ENCODE assay signal across 8 cellular contexts in genomic region chr22:36385491-36386350, GRCh38. TPM values are rescaled to one million over a fixed set of nuclear protein-coding genes. Genes with fewer than 3 reads are reported as not detected.
A peak's percentile ranks its signal among the peaks of the same experiment; 100 is the strongest.
DNase-seq lines count a peak whose midpoint lies in the region; ATAC-seq and TF ChIP-seq lines count a peak whose summit lies in the region.

No MANE protein-coding gene starts in this region.

- CTCF ChIA-PET in CD8-positive, alpha-beta T cell (lab: Charles Lee): interaction anchor here (0.7 to 3.9 kb wide), 23 partner anchors 8 to 84 kb away, joined by 3 to 29 read pairs (median 4); no protein-coding TSS in a partner anchor

- peaks cover 44% of the 10 kb centered on the region for H3K4me1 ChIP-seq in CD8-positive, alpha-beta T cell (ENCODE audit: insufficient read depth, low read length)
- H3K4me1 ChIP-seq in thoracic aorta (ENCODE audit: control insufficient read depth in 1 of 2, low read depth in 2 of 2): peaks cover 41 to 52% of the 10 kb centered on the region in 2 donors

- peak; percentile 13 for ATAC-seq in CD8-positive, alpha-beta T cell
- ATAC-seq in thoracic aorta (ENCODE audit: insufficient number of reproducible peaks, low FRiP score, low read depth) (no peak), HG02970 (IDR thresholded peaks at IDR 0.05; ENCODE audit: low FRiP score, unreplicated experiment) (no peak)

- H3K27me3 Mint-ChIP-seq in CD8-positive, alpha-beta T cell (ENCODE audit: low read depth): no peaks in the 10 kb centered on the region
- no peaks in the 10 kb centered on the region for H3K27me3 Mint-ChIP-seq in activated CD4-positive, alpha-beta T cell treated with anti-CD3 and anti-CD28 coated beads, Interleukin-2, amount 10 ng/mL, durations not matched to agents 24 days and 14 days

- H3K4me3 ChIP-seq in CD8-positive, alpha-beta T cell (ENCODE audit: low read depth, low read length): peak overlapping the region; percentile 94
- H3K4me3 ChIP-seq in LNCaP clone FGC (ENCODE audit: low read depth, low read length): peak overlapping the region; percentile 84
- H3K4me3 ChIP-seq in thoracic aorta: peak overlapping the region; percentile 89

- intact Hi-C loops in CD8-positive, alpha-beta T cell (cut with DNase I, micrococcal nuclease): loop anchor here (1.0 to 10.0 kb wide), 10 partner anchors 8 to 849 kb away; partner anchors contain the start of gene TXN2 (in 1 of the 2)
- intact Hi-C loops in activated CD4-positive, alpha-beta T cell treated with anti-CD3 and anti-CD28 coated beads, Interleukin-2, amount 10 ng/mL, durations not matched to agents 24 days and 14 days (cut with micrococcal nuclease): loop anchor here (1.0 to 5.0 kb wide), 5 partner anchors 8 to 837 kb away; no protein-coding TSS in a partner anchor

- H3K4me3 Mint-ChIP-seq in CD8-positive, alpha-beta T cell: peak overlapping the region; percentile 94
- H3K4me3 Mint-ChIP-seq in activated CD4-positive, alpha-beta T cell treated with anti-CD3 and anti-CD28 coated beads, Interleukin-2, amount 10 ng/mL, durations not matched to agents 24 days and 14 days: peak overlapping the region; percentile 95

- peak overlapping the region; percentile 95 for H3K27ac Mint-ChIP-seq in CD8-positive, alpha-beta T cell
- peak overlapping the region; percentile 97 for H3K27ac Mint-ChIP-seq in activated CD4-positive, alpha-beta T cell treated with anti-CD3 and anti-CD28 coated beads, Interleukin-2, amount 10 ng/mL, durations not matched to agents 24 days and 14 days

- H3K36me3 Mint-ChIP-seq in CD8-positive, alpha-beta T cell: peaks cover 40% of the 10 kb centered on the region
- peaks cover 44% of the 10 kb centered on the region for H3K36me3 Mint-ChIP-seq in activated CD4-positive, alpha-beta T cell treated with anti-CD3 and anti-CD28 coated beads, Interleukin-2, amount 10 ng/mL, durations not matched to agents 24 days and 14 days (ENCODE audit: low read depth)

- H3K27me3 ChIP-seq in CD8-positive, alpha-beta T cell (ENCODE audit: insufficient read depth, low read length): no peaks in the 10 kb centered on the region
- no peaks in the 10 kb centered on the region for H3K27me3 ChIP-seq in thoracic aorta (replicated peaks; ENCODE audit: insufficient read depth)

- no peaks in the 10 kb centered on the region for H3K36me3 ChIP-seq in CD8-positive, alpha-beta T cell (ENCODE audit: insufficient read depth, low read length)
- H3K36me3 ChIP-seq in thoracic aorta: peaks cover 6% of the 10 kb centered on the region

- H3K9me3 Mint-ChIP-seq in CD8-positive, alpha-beta T cell: no peaks in the 10 kb centered on the region
- no peaks in the 10 kb centered on the region for H3K9me3 Mint-ChIP-seq in activated CD4-positive, alpha-beta T cell treated with anti-CD3 and anti-CD28 coated beads, Interleukin-2, amount 10 ng/mL, durations not matched to agents 24 days and 14 days

- DNase-seq in CD8-positive, alpha-beta T cell: peak in 3 of 7 experiments; percentile 61 to 74 (median 73)
- DNase-seq in LNCaP clone FGC (ENCODE audit: low read depth): no peak
- peak; percentile 77 for DNase-seq in activated CD4-positive, alpha-beta T cell treated with anti-CD3 and anti-CD28 coated beads, Interleukin-2, amount 10 ng/mL, durations not matched to agents 24 days and 14 days
- peak; percentile 60 for DNase-seq in effector CD8-positive, alpha-beta T cell (lab: John Stamatoyannopoulos, UW)
- DNase-seq in myocyte (ENCODE audit: low read depth): peak; percentile 66
- DNase-seq in thoracic aorta (ENCODE audit: low spot score): peak; percentile 69
- DNase-seq in NOMO-1 treated with DMSO at 0.1 percent for 48 hours (lab: John Stamatoyannopoulos, UW; ENCODE audit: unreplicated experiment): no peak

- H3K4me1 Mint-ChIP-seq in CD8-positive, alpha-beta T cell (ENCODE audit: low read depth): peaks cover 53% of the 10 kb centered on the region
- H3K4me1 Mint-ChIP-seq in activated CD4-positive, alpha-beta T cell treated with anti-CD3 and anti-CD28 coated beads, Interleukin-2, amount 10 ng/mL, durations not matched to agents 24 days and 14 days: peaks cover 47% of the 10 kb centered on the region

- TF ChIP-seq CTCF in CD8-positive, alpha-beta T cell (IDR thresholded peaks at IDR 0.05): no peak
- TF ChIP-seq CTCF in LNCaP clone FGC (IDR thresholded peaks at IDR 0.05; ENCODE audit: control insufficient read depth, extremely low read depth, insufficient read depth): no peak
- TF ChIP-seq CTCF in thoracic aorta (IDR thresholded peaks at IDR 0.05): no peak

- POLR2A ChIA-PET in CD8-positive, alpha-beta T cell (lab: Charles Lee): interaction anchor here (0.7 to 6.5 kb wide), 28 partner anchors 9 to 96 kb away, joined by 3 to 124 read pairs (median 6); partner anchors contain the start of gene TXN2

- peak overlapping the region; percentile 79 for H3K27ac ChIP-seq in CD8-positive, alpha-beta T cell (ENCODE audit: low read depth, low read length)
- peak overlapping the region; percentile 95 to 99 for H3K27ac ChIP-seq in thoracic aorta

- H3K9me3 ChIP-seq in CD8-positive, alpha-beta T cell (ENCODE audit: low read length): no peaks in the 10 kb centered on the region
- no peaks in the 10 kb centered on the region for H3K9me3 ChIP-seq in thoracic aorta

RNA-seq across cellular contexts. Expression of gene MYH9, which starts 2.0 kb away (rescaled TPM):
- total RNA-seq in CD8-positive, alpha-beta T cell: 100 to 1,000 TPM; 703 to 757 TPM
- 625 and 633 TPM in 2 replicates for total RNA-seq in activated CD4-positive, alpha-beta T cell treated with anti-CD3 and anti-CD28 coated beads, Interleukin-2, amount 10 ng/mL, durations not matched to agents 24 days and 14 days
- total RNA-seq in myocyte: 242 and 315 TPM in 2 replicates
- 878 TPM for polyA plus RNA-seq in myocyte (2012)
- total RNA-seq in thoracic aorta: 1,000 to 10,000 TPM; 1,447 to 1,631 TPM

Comparison
In these comparisons a context has a peak if more than half of its experiments do, and no peak if none do; other contexts are left out.
1. DNase-seq: peak in activated CD4-positive, alpha-beta T cell treated with anti-CD3 and anti-CD28 coated beads, Interleukin-2, amount 10 ng/mL, durations not matched to agents 24 days and 14 days (single experiment), effector CD8-positive, alpha-beta T cell (single experiment), myocyte (single experiment) and thoracic aorta (single experiment); none in LNCaP clone FGC (single experiment) and NOMO-1 treated with DMSO at 0.1 percent for 48 hours (single experiment).
2. Peak in every context shown above with its lines, with median percentiles within 50 percentile points of each other: H3K4me3 ChIP-seq.